ENCODE assay signal across 31 cellular contexts in genomic region chr2:224995419-224995818, GRCh38.
"Had no signal": no experiment of that assay in that cellular context is flagged by ENCODE, and none has a peak within 500 bp of the region (broad histone marks: within the 10 kb centered on the region; RNA-seq: fewer than 3 reads in every experiment).

No MANE protein-coding gene starts in this region.

- H3K9me3 Mint-ChIP-seq: activated B cell treated with CpG ODN at 0.5 μM for 24 hours; activated naive CD4-positive, alpha-beta T cell treated with anti-CD3 and anti-CD28 coated beads for 36 hours; activated naive CD4-positive, alpha-beta T cell treated with anti-CD3 and anti-CD28 coated beads, Interleukin-2, amount 50 U/mL, for 72 hours; activated T-cell treated with anti-CD3 and anti-CD28 coated beads, Interleukin-2, amount 50 U/mL, for 24 hours; activated T-cell treated with anti-CD3 and anti-CD28 coated beads, Interleukin-2, amount 50 U/mL, for 72 hours; T-helper 2 cell treated with Interferon-gamma antibody and Interleukin-4, amounts not matched to agents 5 μg/mL and 100 μg/mL, for 36 hours had no signal

- H3K27ac ChIP-seq: adrenal gland, body of pancreas, epithelial cell of prostate, esophagus squamous epithelium, gastroesophageal sphincter, heart right ventricle, WERI-Rb-1 had no signal

- H3K27me3 Mint-ChIP-seq: activated B cell treated with CpG ODN at 0.5 μM for 24 hours; activated naive CD8-positive, alpha-beta T cell treated with anti-CD3 and anti-CD28 coated beads, Interleukin-2, amount 50 U/mL, for 24 hours; activated T-cell treated with anti-CD3 and anti-CD28 coated beads, Interleukin-2, amount 50 U/mL, for 24 hours; T-helper 17 cell had no signal

- H3K4me3 Mint-ChIP-seq: activated B cell treated with CpG ODN at 0.5 μM for 24 hours; activated naive CD4-positive, alpha-beta T cell treated with anti-CD3 and anti-CD28 coated beads for 36 hours; activated naive CD8-positive, alpha-beta T cell treated with anti-CD3 and anti-CD28 coated beads, Interleukin-2, amount 50 U/mL, for 24 hours; activated T-cell treated with anti-CD3 and anti-CD28 coated beads, Interleukin-2, amount 50 U/mL, for 24 hours; activated T-cell treated with anti-CD3 and anti-CD28 coated beads, Interleukin-2, amount 50 U/mL, for 72 hours; T-helper 17 cell; T-helper 2 cell treated with Interferon-gamma antibody and Interleukin-4, amounts not matched to agents 5 μg/mL and 100 μg/mL, for 36 hours had no signal

- H3K27ac Mint-ChIP-seq: activated B cell treated with CpG ODN at 0.5 μM for 24 hours; activated naive CD4-positive, alpha-beta T cell treated with anti-CD3 and anti-CD28 coated beads for 36 hours; activated naive CD4-positive, alpha-beta T cell treated with anti-CD3 and anti-CD28 coated beads, Interleukin-2, amount 50 U/mL, for 72 hours; activated T-cell treated with anti-CD3 and anti-CD28 coated beads, Interleukin-2, amount 50 U/mL, for 72 hours; T-helper 2 cell treated with Interferon-gamma antibody and Interleukin-4, amounts not matched to agents 5 μg/mL and 100 μg/mL, for 36 hours had no signal

- H3K4me1 ChIP-seq: body of pancreas, esophagus squamous epithelium had no signal

- ATAC-seq: activated CD4-positive, CD25-positive, alpha-beta regulatory T cell treated with anti-CD3 and anti-CD28 coated beads, Interleukin-2, amount 50 U/mL, for 24 hours; activated naive CD4-positive, alpha-beta T cell treated with anti-CD3 and anti-CD28 coated beads, Interleukin-2, amount 50 U/mL, for 72 hours; activated naive CD8-positive, alpha-beta T cell treated with anti-CD3 and anti-CD28 coated beads, Interleukin-2, amount 50 U/mL, for 24 hours; activated T-cell treated with anti-CD3 and anti-CD28 coated beads, Interleukin-2, amount 50 U/mL, for 72 hours; body of pancreas; gastroesophageal sphincter; heart right ventricle; T-helper 17 cell had no signal

- H3K9me3 ChIP-seq: adrenal gland, body of pancreas, esophagus squamous epithelium, gastroesophageal sphincter, heart right ventricle had no signal

- H3K4me3 ChIP-seq: adrenal gland, body of pancreas, dorsolateral prefrontal cortex, esophagus squamous epithelium, gastroesophageal sphincter, heart right ventricle had no signal

- H3K36me3 ChIP-seq: adrenal gland, esophagus squamous epithelium, gastroesophageal sphincter, heart right ventricle, WERI-Rb-1 had no signal

- H3K27me3 ChIP-seq: adrenal gland, body of pancreas, dorsolateral prefrontal cortex, esophagus squamous epithelium, gastroesophageal sphincter, heart right ventricle had no signal

- DNase-seq: activated B cell treated with CpG ODN at 0.5 μM for 24 hours; activated CD4-positive, alpha-beta T cell treated with anti-CD3 and anti-CD28 coated beads for 48 hours; activated CD4-positive, alpha-beta T cell treated with anti-CD3 and anti-CD28 coated beads, Interleukin-2, amount 50 U/mL, for 1 hour; activated CD4-positive, alpha-beta T cell treated with anti-CD3 and anti-CD28 coated beads, Interleukin-2, amount 50 U/mL, for 48 hours; activated CD8-positive, alpha-beta memory T cell treated with anti-CD3 and anti-CD28 coated beads, Interleukin-2, amount 50 U/mL, for 48 hours; activated effector memory CD4-positive, alpha-beta T cell treated with Interleukin-2 at 50 U/mL for 16 hours; activated gamma-delta T cell treated with Interleukin-2 at 50 U/mL for 16 hours; activated naive CD4-positive, alpha-beta T cell treated with anti-CD3 and anti-CD28 coated beads for 36 hours; activated naive CD8-positive, alpha-beta T cell treated with anti-CD3 and anti-CD28 coated beads, Interleukin-2, amount 50 U/mL, for 24 hours; activated T-cell treated with anti-CD3 and anti-CD28 coated beads for 4 hours; activated T-cell treated with anti-CD3 and anti-CD28 coated beads, Interleukin-2, amount 50 U/mL, for 24 hours; activated T-cell treated with anti-CD3 and anti-CD28 coated beads, Interleukin-2, amount 50 U/mL, for 72 hours; adrenal gland; amygdala; aorta; body of pancreas; caudate nucleus; dorsolateral prefrontal cortex; effector memory CD4-positive, alpha-beta T cell; esophagus squamous epithelium; foreskin melanocyte; heart right ventricle; T-helper 1 cell; T-helper 17 cell; T1000; WERI-Rb-1 had no signal
